In genomic region chr9:3240651-3241268, GRCh38 we compare ENCODE assay signal across 8 cellular contexts.
A peak's percentile ranks its signal among the peaks of the same experiment; 100 is the strongest.
DNase-seq lines count a peak whose midpoint lies in the region; ATAC-seq lines count a peak whose summit lies in the region.

No MANE protein-coding gene starts in this region.

- no peaks in the 10 kb centered on the region for H3K27me3 Mint-ChIP-seq in memory B cell

- no peak overlapping the region for H3K4me3 Mint-ChIP-seq in memory B cell

- peaks cover 9% of the 10 kb centered on the region for H3K36me3 Mint-ChIP-seq in memory B cell

- H3K9me3 Mint-ChIP-seq in memory B cell = no peaks in the 10 kb centered on the region

- ATAC-seq in GM19023 (IDR thresholded peaks at IDR 0.05; ENCODE audit: unreplicated experiment) (peak; percentile 90), HG03139 (IDR thresholded peaks at IDR 0.05; ENCODE audit: unreplicated experiment) (peak; percentile 91), memory B cell (ENCODE audit: low read depth) (peak; percentile 92)

- no peak overlapping the region for H3K27ac Mint-ChIP-seq in memory B cell

- DNase-seq in CD1c-positive myeloid dendritic cell (ENCODE audit: extremely low spot score) = peak; percentile 65
- DNase-seq in NCI-H510A treated with DMSO at 0.1 percent for 48 hours (lab: John Stamatoyannopoulos, UW) = peak; percentile 66
- peak; percentile 69 to 74 for DNase-seq in activated CD4-positive, alpha-beta T cell treated with anti-CD3 and anti-CD28 coated beads, Interleukin-2, amount 50 U/mL, for 48 hours
- DNase-seq in effector CD4-positive, alpha-beta T cell = peak; percentile 35
- peak; percentile 48 to 52 for DNase-seq in memory B cell (ENCODE audit: low spot score in 2 of 2)
- peak; percentile 29 to 53 for DNase-seq in stimulated activated CD8-positive, alpha-beta memory T cell treated with anti-CD3 and anti-CD28 coated beads, Interleukin-15, amount 100 ng/mL, for 48 hours (ENCODE audit: low read depth in 2 of 2)

- H3K4me1 Mint-ChIP-seq in memory B cell = peaks cover 4% of the 10 kb centered on the region

Comparison
In these comparisons a context has a peak if more than half of its experiments do, and no peak if none do; other contexts are left out.
1. Peak in every context shown above with its lines: DNase-seq and ATAC-seq.